8 cellular contexts compared by ENCODE assay signal in genomic region chr5:168747987-168748777, GRCh38.
DNase-seq lines count a peak whose midpoint lies in the region; ATAC-seq and TF ChIP-seq lines count a peak whose summit lies in the region.

No MANE protein-coding gene starts in this region.

- TF ChIP-seq POLR2A in esophagus muscularis mucosa (IDR thresholded peaks at IDR 0.05; ENCODE audit: low read depth): no peak

- WGBS in esophagus muscularis mucosa: 64% methylated on average over 8 of the region's 19 CpGs

- no peak overlapping the region for H3K4me2 ChIP-seq in parathyroid adenoma (ENCODE audit: low read length)

- H3K36me3 ChIP-seq in esophagus muscularis mucosa (peaks cover 0 to 67% (median 26%) of the 10 kb centered on the region in 4 donors), parathyroid adenoma (ENCODE audit: control insufficient read depth, insufficient read depth, low read length) (no peaks in the 10 kb centered on the region)

- no peaks in the 10 kb centered on the region for H3K79me2 ChIP-seq in parathyroid adenoma

- H3K9ac ChIP-seq in parathyroid adenoma: no peak overlapping the region

- H3K4me1 ChIP-seq in esophagus muscularis mucosa (no peaks in the 10 kb centered on the region), parathyroid adenoma (no peaks in the 10 kb centered on the region)

- H3K9me3 ChIP-seq in esophagus muscularis mucosa (no peaks in the 10 kb centered on the region), parathyroid adenoma (ENCODE audit: control insufficient read depth, low read length) (no peaks in the 10 kb centered on the region)

- TF ChIP-seq EP300 in esophagus muscularis mucosa (IDR thresholded peaks at IDR 0.05): no peak

- no peak overlapping the region for H3K4me3 ChIP-seq in esophagus muscularis mucosa
- no peak overlapping the region for H3K4me3 ChIP-seq in parathyroid adenoma (ENCODE audit: low read depth, low read length)

- intact Hi-C loops in esophagus muscularis mucosa (cut with DNase I): no loop called here

- no peak overlapping the region for H2AFZ ChIP-seq in parathyroid adenoma

- TF ChIP-seq CTCF in LNCAP (IDR thresholded peaks at IDR 0.05): peak; percentile 83
- peak in 2 of 3 experiments; percentile 30 to 49 for TF ChIP-seq CTCF in esophagus muscularis mucosa (IDR thresholded peaks at IDR 0.05)
- peak; percentile 34 for TF ChIP-seq CTCF in parathyroid adenoma (IDR thresholded peaks at IDR 0.05)

- DNase-seq in COLO829 (ENCODE audit: low spot score): peak; percentile 55
- peak; percentile 67 for DNase-seq in UCSD-AML1 (lab: John Stamatoyannopoulos, UW; ENCODE audit: unreplicated experiment)
- no peak for DNase-seq in esophagus muscularis mucosa (ENCODE audit: extremely low spot score)
- no peak for DNase-seq in hippocampal formation (lab: John Stamatoyannopoulos, UW)

- no peaks in the 10 kb centered on the region for H3K27me3 ChIP-seq in esophagus muscularis mucosa
- no peaks in the 10 kb centered on the region for H3K27me3 ChIP-seq in parathyroid adenoma (ENCODE audit: control insufficient read depth, insufficient read depth, low read length)

- H3K27ac ChIP-seq in esophagus muscularis mucosa (replicated peaks in 1 of 4) (no peak overlapping the region), parathyroid adenoma (no peak overlapping the region)

- ATAC-seq in GM21360 (IDR thresholded peaks at IDR 0.05; ENCODE audit: unreplicated experiment): peak; percentile 81
- no peak for ATAC-seq in HG03520 (IDR thresholded peaks at IDR 0.05; ENCODE audit: unreplicated experiment)

Comparison
In these comparisons a context has a peak if more than half of its experiments do, and no peak if none do; other contexts are left out.
1. DNase-seq: peak in COLO829 (single experiment) and UCSD-AML1 (single experiment); none in esophagus muscularis mucosa (single experiment) and hippocampal formation (0 of 2).
2. Peak in every context shown above with its lines, with median percentiles within 50 percentile points of each other: CTCF ChIP-seq.